Comparison of ENCODE assay signal across 29 cellular contexts in genomic region chr20:3281437-3281836, GRCh38. TPM values are rescaled to one million over a fixed set of nuclear protein-coding genes. Genes with fewer than 3 reads are reported as not detected.
"Had no signal": no experiment of that assay in that cellular context is flagged by ENCODE, and none has a peak within 500 bp of the region (broad histone marks: within the 10 kb centered on the region; RNA-seq: fewer than 3 reads in every experiment).

No MANE protein-coding gene starts in this region.

- H3K27ac Mint-ChIP-seq: activated naive CD4-positive, alpha-beta T cell treated with anti-CD3 and anti-CD28 coated beads, Interleukin-2, amount 10 ng/mL, durations not matched to agents 7 days and 5 days; activated naive CD4-positive, alpha-beta T cell treated with anti-CD3 and anti-CD28 coated beads, Interleukin-2, amount 50 U/mL, for 72 hours; activated T-cell treated with anti-CD3 and anti-CD28 coated beads, Interleukin-2, amount 50 U/mL, for 24 hours; activated T-cell treated with anti-CD3 and anti-CD28 coated beads, Interleukin-2, amount 50 U/mL, for 72 hours had no signal

- H3K4me3 Mint-ChIP-seq: activated naive CD4-positive, alpha-beta T cell treated with anti-CD3 and anti-CD28 coated beads, Interleukin-2, amount 10 ng/mL, durations not matched to agents 7 days and 5 days; activated T-cell treated with anti-CD3 and anti-CD28 coated beads, Interleukin-2, amount 50 U/mL, for 24 hours; activated T-cell treated with anti-CD3 and anti-CD28 coated beads, Interleukin-2, amount 50 U/mL, for 72 hours had no signal

- H3K9me3 ChIP-seq: adrenal gland, body of pancreas, colonic mucosa, esophagus squamous epithelium, gastroesophageal sphincter had no signal

- DNase-seq: activated CD4-positive, alpha-beta T cell treated with anti-CD3 and anti-CD28 coated beads for 4 hours; activated CD4-positive, alpha-beta T cell treated with anti-CD3 and anti-CD28 coated beads, Interleukin-2, amount 50 U/mL, for 1 hour; activated CD4-positive, alpha-beta T cell treated with anti-CD3 and anti-CD28 coated beads, Interleukin-2, amount 50 U/mL, for 48 hours; activated CD4-positive, CD25-positive, alpha-beta regulatory T cell; activated CD4-positive, CD25-positive, alpha-beta regulatory T cell treated with anti-CD3 and anti-CD28 coated beads, Interleukin-2, amount 50 U/mL, for 72 hours; activated CD8-positive, alpha-beta memory T cell treated with anti-CD3 and anti-CD28 coated beads, Interleukin-2, amount 50 U/mL, for 48 hours; activated gamma-delta T cell; activated naive CD4-positive, alpha-beta T cell; activated naive CD4-positive, alpha-beta T cell treated with anti-CD3 and anti-CD28 coated beads, Interleukin-2, amount 10 ng/mL, durations not matched to agents 7 days and 5 days; activated T-cell treated with anti-CD3 and anti-CD28 coated beads for 4 hours; activated T-cell treated with anti-CD3 and anti-CD28 coated beads, Interleukin-2, amount 50 U/mL, for 24 hours; activated T-cell treated with anti-CD3 and anti-CD28 coated beads, Interleukin-2, amount 50 U/mL, for 72 hours; adrenal gland; amygdala; aorta; body of pancreas; central memory CD4-positive, alpha-beta T cell; cerebellar nuclear complex; colonic mucosa; effector CD8-positive, alpha-beta T cell; esophagus squamous epithelium; foreskin melanocyte; T-helper 2 cell had no signal

- H3K27me3 ChIP-seq: adrenal gland, body of pancreas, cardiac muscle cell, colonic mucosa, esophagus squamous epithelium, gastroesophageal sphincter had no signal

- ATAC-seq: activated T-cell treated with anti-CD3 and anti-CD28 coated beads, Interleukin-2, amount 50 U/mL, for 72 hours; body of pancreas; gastroesophageal sphincter had no signal

- H3K36me3 ChIP-seq: colonic mucosa had no signal

- FAIRE-seq: endometrium, endothelial cell of umbilical vein had no signal

- H3K27ac ChIP-seq: adrenal gland, cardiac muscle cell, colonic mucosa, epithelial cell of prostate, esophagus squamous epithelium, gastroesophageal sphincter had no signal

- H3K27me3 Mint-ChIP-seq: activated naive CD4-positive, alpha-beta T cell treated with anti-CD3 and anti-CD28 coated beads, Interleukin-2, amount 10 ng/mL, durations not matched to agents 7 days and 5 days; activated T-cell treated with anti-CD3 and anti-CD28 coated beads, Interleukin-2, amount 50 U/mL, for 24 hours had no signal

- H3K4me3 ChIP-seq: adrenal gland, body of pancreas, cardiac muscle cell, colonic mucosa, esophagus squamous epithelium, gastroesophageal sphincter had no signal

- H3K4me1 ChIP-seq: adrenal gland, colonic mucosa, gastroesophageal sphincter had no signal

- H3K9me3 Mint-ChIP-seq: activated naive CD4-positive, alpha-beta T cell treated with anti-CD3 and anti-CD28 coated beads, Interleukin-2, amount 10 ng/mL, durations not matched to agents 7 days and 5 days; activated naive CD4-positive, alpha-beta T cell treated with anti-CD3 and anti-CD28 coated beads, Interleukin-2, amount 50 U/mL, for 72 hours; activated T-cell treated with anti-CD3 and anti-CD28 coated beads, Interleukin-2, amount 50 U/mL, for 24 hours; activated T-cell treated with anti-CD3 and anti-CD28 coated beads, Interleukin-2, amount 50 U/mL, for 72 hours had no signal

- H3K4me1 Mint-ChIP-seq: activated naive CD4-positive, alpha-beta T cell treated with anti-CD3 and anti-CD28 coated beads, Interleukin-2, amount 10 ng/mL, durations not matched to agents 7 days and 5 days had no signal

- H3K36me3 Mint-ChIP-seq: activated naive CD4-positive, alpha-beta T cell treated with anti-CD3 and anti-CD28 coated beads, Interleukin-2, amount 10 ng/mL, durations not matched to agents 7 days and 5 days; activated naive CD4-positive, alpha-beta T cell treated with anti-CD3 and anti-CD28 coated beads, Interleukin-2, amount 50 U/mL, for 72 hours had no signal

RNA-seq across cellular contexts. Expression of gene SLC4A11, which starts 42.4 kb away (rescaled TPM):
- polyA plus RNA-seq: cardiac muscle cell had no signal
